1 cellular context compared by ENCODE assay signal in genomic region chr13:64075543-64076271, GRCh38.
TF ChIP-seq lines count a peak whose summit lies in the region.

No MANE protein-coding gene starts in this region.

TF ChIP-seq in HepG2, 621 proteins besides CTCF, POLR2A, EP300 and RAD21 (continued from another document and continues in another):
- TF ChIP-seq ZNF574 (CRISPR knock-in tag; IDR thresholded peaks at IDR 0.05) (peak; percentile 92), ARHGAP35 (CRISPR knock-in tag; IDR thresholded peaks at IDR 0.05; ENCODE audit: borderline replicate concordance) (no peak), SSRP1 (CRISPR knock-in tag; IDR thresholded peaks at IDR 0.05) (no peak), ZNF891 (CRISPR knock-in tag; IDR thresholded peaks at IDR 0.05) (peak; percentile 87), KAT7 (CRISPR knock-in tag; IDR thresholded peaks at IDR 0.05; ENCODE audit: borderline replicate concordance) (0 out of 2 replicates have a peak, but pooled peaks have one; percentile 49), ZNF224 (CRISPR knock-in tag; IDR thresholded peaks at IDR 0.05) (no peak), ZNF720 (CRISPR knock-in tag; IDR thresholded peaks at IDR 0.05) (no peak), THAP8 (CRISPR knock-in tag; IDR thresholded peaks at IDR 0.05; ENCODE audit: borderline replicate concordance) (no peak), HMGA1 (CRISPR knock-in tag; conservative IDR thresholded peaks at IDR 0.05) (no peak), ZNF543 (CRISPR knock-in tag; IDR thresholded peaks at IDR 0.05) (no peak), PAF1 (CRISPR knock-in tag; IDR thresholded peaks at IDR 0.05) (no peak), MAFK (conservative IDR thresholded peaks at IDR 0.05 in 1 of 2, IDR thresholded peaks at IDR 0.05 in 1 of 2; ENCODE audit: low read length in 2 of 2) (no peak), KDM1A (CRISPR knock-in tag; IDR thresholded peaks at IDR 0.05) (no peak), TFDP2 (CRISPR knock-in tag; IDR thresholded peaks at IDR 0.05) (0 out of 2 replicates have a peak, but pooled peaks have one; percentile 15), LCORL (IDR thresholded peaks at IDR 0.05) (no peak), LCORL (CRISPR knock-in tag; IDR thresholded peaks at IDR 0.05) (no peak), ZNF777 (CRISPR knock-in tag; IDR thresholded peaks at IDR 0.05) (no peak), ZNF44 (CRISPR knock-in tag; IDR thresholded peaks at IDR 0.05) (0 out of 2 replicates have a peak, but pooled peaks have one; percentile 67), ZNF75D (CRISPR knock-in tag; IDR thresholded peaks at IDR 0.05; ENCODE audit: borderline replicate concordance) (no peak), SAFB2 (CRISPR knock-in tag; IDR thresholded peaks at IDR 0.05; ENCODE audit: borderline replicate concordance, low read depth) (no peak), CEBPB (IDR thresholded peaks at IDR 0.05; ENCODE audit: borderline replicate concordance, low read depth, low read length) (no peak), ADNP (CRISPR knock-in tag; IDR thresholded peaks at IDR 0.05) (no peak), PHF5A (CRISPR knock-in tag; IDR thresholded peaks at IDR 0.05; ENCODE audit: low read depth, unreplicated experiment) (peak; percentile 31), NFYB (CRISPR knock-in tag; IDR thresholded peaks at IDR 0.05) (peak; percentile 95), AGO1 (IDR thresholded peaks at IDR 0.05; ENCODE audit: low read depth, low read length, poor library complexity, severe bottlenecking) (no peak), CEBPG (CRISPR knock-in tag; IDR thresholded peaks at IDR 0.05) (no peak; the same call in 1 of the 2 replicates), GATAD1 (CRISPR knock-in tag; IDR thresholded peaks at IDR 0.05) (peak; percentile 97), SPEN (CRISPR knock-in tag; IDR thresholded peaks at IDR 0.05; ENCODE audit: low read depth) (peak; percentile 82), ZNF232 (CRISPR knock-in tag; IDR thresholded peaks at IDR 0.05; ENCODE audit: borderline replicate concordance) (0 out of 2 replicates have a peak, but pooled peaks have one; percentile 41), ZNF547 (CRISPR knock-in tag; IDR thresholded peaks at IDR 0.05) (peak; percentile 64; the same call in 1 of the 2 replicates), SRF (IDR thresholded peaks at IDR 0.05; ENCODE audit: low read depth, low read length) (0 out of 2 replicates have a peak, but pooled peaks have one; percentile 10), HNF1A (IDR thresholded peaks at IDR 0.05; ENCODE audit: low read depth) (0 out of 2 replicates have a peak, but pooled peaks have one; percentile 18), HNF1A (CRISPR knock-in tag; IDR thresholded peaks at IDR 0.05; ENCODE audit: borderline replicate concordance) (no peak; the same call in 1 of the 2 replicates), HOMEZ (CRISPR knock-in tag; IDR thresholded peaks at IDR 0.05; ENCODE audit: low read depth) (no peak), PHF21A (CRISPR knock-in tag; IDR thresholded peaks at IDR 0.05) (no peak), YEATS4 (CRISPR knock-in tag; IDR thresholded peaks at IDR 0.05; ENCODE audit: borderline replicate concordance) (peak; percentile 72; the same call in 1 of the 2 replicates), NFKBIZ (CRISPR knock-in tag; IDR thresholded peaks at IDR 0.05) (no peak), BRD4 (CRISPR knock-in tag; IDR thresholded peaks at IDR 0.05) (peak; percentile 82), CBFB (CRISPR knock-in tag; IDR thresholded peaks at IDR 0.05) (no peak)
- TF ChIP-seq, protein P1, sequence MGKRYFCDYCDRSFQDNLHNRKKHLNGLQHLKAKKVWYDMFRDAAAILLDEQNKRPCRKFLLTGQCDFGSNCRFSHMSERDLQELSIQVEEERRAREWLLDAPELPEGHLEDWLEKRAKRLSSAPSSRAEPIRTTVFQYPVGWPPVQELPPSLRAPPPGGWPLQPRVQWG (CRISPR knock-in tag; IDR thresholded peaks at IDR 0.05; ENCODE audit: borderline replicate concordance, low read depth): no peak
- TF ChIP-seq, protein P2, sequence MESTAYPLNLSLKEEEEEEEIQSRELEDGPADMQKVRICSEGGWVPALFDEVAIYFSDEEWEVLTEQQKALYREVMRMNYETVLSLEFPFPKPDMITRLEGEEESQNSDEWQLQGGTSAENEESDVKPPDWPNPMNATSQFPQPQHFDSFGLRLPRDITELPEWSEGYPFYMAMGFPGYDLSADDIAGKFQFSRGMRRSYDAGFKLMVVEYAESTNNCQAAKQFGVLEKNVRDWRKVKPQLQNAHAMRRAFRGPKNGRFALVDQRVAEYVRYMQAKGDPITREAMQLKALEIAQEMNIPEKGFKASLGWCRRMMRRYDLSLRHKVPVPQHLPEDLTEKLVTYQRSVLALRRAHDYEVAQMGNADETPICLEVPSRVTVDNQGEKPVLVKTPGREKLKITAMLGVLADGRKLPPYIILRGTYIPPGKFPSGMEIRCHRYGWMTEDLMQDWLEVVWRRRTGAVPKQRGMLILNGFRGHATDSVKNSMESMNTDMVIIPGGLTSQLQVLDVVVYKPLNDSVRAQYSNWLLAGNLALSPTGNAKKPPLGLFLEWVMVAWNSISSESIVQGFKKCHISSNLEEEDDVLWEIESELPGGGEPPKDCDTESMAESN (CRISPR knock-in tag; conservative IDR thresholded peaks at IDR 0.05): peak; percentile 99
- TF ChIP-seq, protein P3, sequence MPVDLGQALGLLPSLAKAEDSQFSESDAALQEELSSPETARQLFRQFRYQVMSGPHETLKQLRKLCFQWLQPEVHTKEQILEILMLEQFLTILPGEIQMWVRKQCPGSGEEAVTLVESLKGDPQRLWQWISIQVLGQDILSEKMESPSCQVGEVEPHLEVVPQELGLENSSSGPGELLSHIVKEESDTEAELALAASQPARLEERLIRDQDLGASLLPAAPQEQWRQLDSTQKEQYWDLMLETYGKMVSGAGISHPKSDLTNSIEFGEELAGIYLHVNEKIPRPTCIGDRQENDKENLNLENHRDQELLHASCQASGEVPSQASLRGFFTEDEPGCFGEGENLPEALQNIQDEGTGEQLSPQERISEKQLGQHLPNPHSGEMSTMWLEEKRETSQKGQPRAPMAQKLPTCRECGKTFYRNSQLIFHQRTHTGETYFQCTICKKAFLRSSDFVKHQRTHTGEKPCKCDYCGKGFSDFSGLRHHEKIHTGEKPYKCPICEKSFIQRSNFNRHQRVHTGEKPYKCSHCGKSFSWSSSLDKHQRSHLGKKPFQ (CRISPR knock-in tag; IDR thresholded peaks at IDR 0.05; ENCODE audit: insufficient replicate concordance): no peak
- TF ChIP-seq, protein P4, sequence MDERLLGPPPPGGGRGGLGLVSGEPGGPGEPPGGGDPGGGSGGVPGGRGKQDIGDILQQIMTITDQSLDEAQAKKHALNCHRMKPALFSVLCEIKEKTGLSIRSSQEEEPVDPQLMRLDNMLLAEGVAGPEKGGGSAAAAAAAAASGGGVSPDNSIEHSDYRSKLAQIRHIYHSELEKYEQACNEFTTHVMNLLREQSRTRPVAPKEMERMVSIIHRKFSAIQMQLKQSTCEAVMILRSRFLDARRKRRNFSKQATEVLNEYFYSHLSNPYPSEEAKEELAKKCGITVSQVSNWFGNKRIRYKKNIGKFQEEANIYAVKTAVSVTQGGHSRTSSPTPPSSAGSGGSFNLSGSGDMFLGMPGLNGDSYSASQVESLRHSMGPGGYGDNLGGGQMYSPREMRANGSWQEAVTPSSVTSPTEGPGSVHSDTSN (CRISPR knock-in tag; IDR thresholded peaks at IDR 0.05): peak; percentile 95
